14 cellular contexts compared by ENCODE assay signal in genomic region chr18:44033144-44033543, GRCh38.
A peak's percentile ranks its signal among the peaks of the same experiment; 100 is the strongest.
DNase-seq lines count a peak whose midpoint lies in the region; ATAC-seq lines count a peak whose summit lies in the region.
"Had no signal": no experiment of that assay in that cellular context is flagged by ENCODE, and none has a peak within 500 bp of the region (broad histone marks: within the 10 kb centered on the region; RNA-seq: fewer than 3 reads in every experiment).

No MANE protein-coding gene starts in this region.

- peak; percentile 60 for ATAC-seq in GM19324 (IDR thresholded peaks at IDR 0.05; ENCODE audit: low FRiP score, unreplicated experiment)
- peak; percentile 73 for ATAC-seq in HG03159 (IDR thresholded peaks at IDR 0.05; ENCODE audit: unreplicated experiment)
- ATAC-seq in HG03565 (IDR thresholded peaks at IDR 0.05; ENCODE audit: unreplicated experiment): no peak
- no peak for ATAC-seq in GM21526 (IDR thresholded peaks at IDR 0.05; ENCODE audit: low FRiP score, unreplicated experiment)
- ATAC-seq: activated CD4-positive, alpha-beta T cell treated with anti-CD3 and anti-CD28 coated beads for 36 hours; activated T-cell treated with anti-CD3 and anti-CD28 coated beads, Interleukin-2, amount 50 U/mL, for 4 hours; Panc1 had no signal

- peak; percentile 60 for DNase-seq in astrocyte of the hippocampus (ENCODE audit: low read depth, low spot score)
- DNase-seq in retina: peak; percentile 49
- no peak for DNase-seq in stimulated activated CD4-positive, alpha-beta T cell treated with anti-CD3 and anti-CD28 coated beads, Interleukin-2, amount 100 ng/mL, for 48 hours
- no peak for DNase-seq in OCI-M2 (lab: John Stamatoyannopoulos, UW; ENCODE audit: unreplicated experiment)
- DNase-seq: activated CD4-positive, alpha-beta T cell treated with anti-CD3 and anti-CD28 coated beads for 36 hours; activated T-cell treated with anti-CD3 and anti-CD28 coated beads, Interleukin-2, amount 50 U/mL, for 4 hours; NCI-H1048; stimulated activated CD4-positive, alpha-beta T cell treated with anti-CD3 and anti-CD28 coated beads, Interleukin-12 subunit alpha, Interleukin-12 subunit beta, amount 100 ng/mL, for 4 hours; T-helper 1 cell had no signal

Comparison
In these comparisons a context has a peak if more than half of its experiments do, and no peak if none do; other contexts are left out.
1. ATAC-seq: peak in GM19324 (single experiment) and HG03159 (single experiment); none in HG03565 (single experiment) and GM21526 (single experiment).
2. DNase-seq: peak in astrocyte of the hippocampus (single experiment) and retina (single experiment); none in stimulated activated CD4-positive, alpha-beta T cell treated with anti-CD3 and anti-CD28 coated beads, Interleukin-2, amount 100 ng/mL, for 48 hours (0 of 2) and OCI-M2 (single experiment).